ENCODE assay signal across 1 cellular context in the genomic region with DNA sequence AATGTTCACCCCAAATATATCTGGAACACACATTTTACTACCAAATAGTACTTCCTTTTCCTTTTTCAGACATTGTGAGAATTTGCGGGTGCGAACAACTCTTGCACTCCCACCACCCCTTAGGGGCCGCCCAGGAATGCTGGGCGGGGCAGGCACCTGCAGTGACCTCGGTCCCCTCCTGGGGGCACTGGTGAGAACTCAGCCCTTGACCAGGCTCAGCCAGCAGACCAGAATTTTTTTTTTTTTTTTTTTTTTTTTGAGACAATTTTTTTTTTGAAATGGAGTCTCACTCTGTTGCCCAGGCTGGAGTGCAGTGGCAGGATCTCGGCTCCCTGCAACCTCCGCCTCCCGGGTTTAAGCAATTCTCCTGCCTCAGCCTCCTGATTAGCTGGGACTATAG.
TF ChIP-seq lines count a peak whose summit lies in the region.

No MANE protein-coding gene starts in this region.

TF ChIP-seq in HCT116, 20 proteins besides CTCF, POLR2A, EP300 and RAD21 (continued from another document):
- TF ChIP-seq ZBTB33 (IDR thresholded peaks at IDR 0.05; ENCODE audit: extremely low read depth, insufficient replicate concordance, low read length) (no peak), ZFX (IDR thresholded peaks at IDR 0.05) (no peak)
